1 cellular context compared by ENCODE assay signal in the genomic region with DNA sequence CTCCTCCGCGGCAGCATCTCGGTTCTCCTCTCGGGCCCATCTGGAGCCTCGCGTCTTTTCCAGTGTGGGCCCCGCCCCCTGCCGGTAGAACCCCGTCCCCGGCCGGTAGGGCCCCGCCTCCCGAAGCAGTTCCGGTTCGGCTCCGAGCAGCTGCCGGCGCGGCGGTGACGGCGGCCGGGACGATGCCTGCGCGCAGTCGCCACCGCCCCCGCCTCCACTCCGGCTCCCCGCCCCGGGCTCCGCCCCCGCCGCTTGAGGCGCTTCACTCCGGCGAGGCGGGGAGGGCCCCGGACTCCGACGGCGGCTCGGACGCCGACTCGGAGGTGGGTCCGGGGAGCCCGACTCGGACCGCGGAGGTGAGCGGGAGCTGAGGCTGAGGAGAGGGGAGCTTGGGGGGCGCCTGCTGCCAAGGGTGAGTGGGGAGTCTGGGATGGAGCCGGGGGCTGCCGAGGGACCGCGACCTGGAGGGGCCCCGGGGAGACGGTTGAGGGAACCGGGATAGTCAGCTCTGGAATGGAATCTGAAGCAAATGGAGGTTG.
TF ChIP-seq lines count a peak whose summit lies in the region.

A gene (plus strand): TSS at position 290 of the 539 bp plus-strand sequence. CDS start 38,873 bp downstream, outside the sequence.

TF ChIP-seq in GM12878, 131 proteins besides CTCF, POLR2A, EP300 and RAD21 (continued from another document):
- TF ChIP-seq, protein P1, sequence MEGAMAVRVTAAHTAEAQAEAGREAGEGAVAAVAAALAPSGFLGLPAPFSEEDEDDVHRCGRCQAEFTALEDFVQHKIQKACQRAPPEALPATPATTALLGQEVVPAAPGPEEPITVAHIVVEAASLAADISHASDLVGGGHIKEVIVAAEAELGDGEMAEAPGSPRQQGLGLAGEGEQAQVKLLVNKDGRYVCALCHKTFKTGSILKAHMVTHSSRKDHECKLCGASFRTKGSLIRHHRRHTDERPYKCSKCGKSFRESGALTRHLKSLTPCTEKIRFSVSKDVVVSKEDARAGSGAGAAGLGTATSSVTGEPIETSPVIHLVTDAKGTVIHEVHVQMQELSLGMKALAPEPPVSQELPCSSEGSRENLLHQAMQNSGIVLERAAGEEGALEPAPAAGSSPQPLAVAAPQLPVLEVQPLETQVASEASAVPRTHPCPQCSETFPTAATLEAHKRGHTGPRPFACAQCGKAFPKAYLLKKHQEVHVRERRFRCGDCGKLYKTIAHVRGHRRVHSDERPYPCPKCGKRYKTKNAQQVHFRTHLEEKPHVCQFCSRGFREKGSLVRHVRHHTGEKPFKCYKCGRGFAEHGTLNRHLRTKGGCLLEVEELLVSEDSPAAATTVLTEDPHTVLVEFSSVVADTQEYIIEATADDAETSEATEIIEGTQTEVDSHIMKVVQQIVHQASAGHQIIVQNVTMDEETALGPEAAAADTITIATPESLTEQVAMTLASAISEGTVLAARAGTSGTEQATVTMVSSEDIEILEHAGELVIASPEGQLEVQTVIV (IDR thresholded peaks at IDR 0.05; ENCODE audit: borderline replicate concordance, partially characterized antibody), result no peak
- TF ChIP-seq RCOR1 (conservative IDR thresholded peaks at IDR 0.05; ENCODE audit: low read depth, low read length) (no peak), NR2C2 (IDR thresholded peaks at IDR 0.05; ENCODE audit: borderline replicate concordance, control insufficient read depth, insufficient read length, low read depth) (no peak), MEF2B (IDR thresholded peaks at IDR 0.05; ENCODE audit: partially characterized antibody, poor library complexity, severe bottlenecking) (no peak), MEF2A (IDR thresholded peaks at IDR 0.05; ENCODE audit: insufficient read depth, low read depth, low read length) (peak; percentile 61; the same call in 1 of the 2 replicates)
- TF ChIP-seq, protein P2, sequence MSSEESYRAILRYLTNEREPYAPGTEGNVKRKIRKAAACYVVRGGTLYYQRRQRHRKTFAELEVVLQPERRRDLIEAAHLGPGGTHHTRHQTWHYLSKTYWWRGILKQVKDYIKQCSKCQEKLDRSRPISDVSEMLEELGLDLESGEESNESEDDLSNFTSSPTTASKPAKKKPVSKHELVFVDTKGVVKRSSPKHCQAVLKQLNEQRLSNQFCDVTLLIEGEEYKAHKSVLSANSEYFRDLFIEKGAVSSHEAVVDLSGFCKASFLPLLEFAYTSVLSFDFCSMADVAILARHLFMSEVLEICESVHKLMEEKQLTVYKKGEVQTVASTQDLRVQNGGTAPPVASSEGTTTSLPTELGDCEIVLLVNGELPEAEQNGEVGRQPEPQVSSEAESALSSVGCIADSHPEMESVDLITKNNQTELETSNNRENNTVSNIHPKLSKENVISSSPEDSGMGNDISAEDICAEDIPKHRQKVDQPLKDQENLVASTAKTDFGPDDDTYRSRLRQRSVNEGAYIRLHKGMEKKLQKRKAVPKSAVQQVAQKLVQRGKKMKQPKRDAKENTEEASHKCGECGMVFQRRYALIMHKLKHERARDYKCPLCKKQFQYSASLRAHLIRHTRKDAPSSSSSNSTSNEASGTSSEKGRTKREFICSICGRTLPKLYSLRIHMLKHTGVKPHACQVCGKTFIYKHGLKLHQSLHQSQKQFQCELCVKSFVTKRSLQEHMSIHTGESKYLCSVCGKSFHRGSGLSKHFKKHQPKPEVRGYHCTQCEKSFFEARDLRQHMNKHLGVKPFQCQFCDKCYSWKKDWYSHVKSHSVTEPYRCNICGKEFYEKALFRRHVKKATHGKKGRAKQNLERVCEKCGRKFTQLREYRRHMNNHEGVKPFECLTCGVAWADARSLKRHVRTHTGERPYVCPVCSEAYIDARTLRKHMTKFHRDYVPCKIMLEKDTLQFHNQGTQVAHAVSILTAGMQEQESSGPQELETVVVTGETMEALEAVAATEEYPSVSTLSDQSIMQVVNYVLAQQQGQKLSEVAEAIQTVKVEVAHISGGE (CRISPR knock-in tag; IDR thresholded peaks at IDR 0.05), result no peak
